Comparison of ENCODE assay signal across 16 cellular contexts in genomic region chr1:116033322-116033721, GRCh38. TPM values are rescaled to one million over a fixed set of nuclear protein-coding genes. Genes with fewer than 3 reads are reported as not detected.
DNase-seq lines count a peak whose midpoint lies in the region; ATAC-seq, FAIRE-seq and TF ChIP-seq lines count a peak whose summit lies in the region.
"Had no signal": no experiment of that assay in that cellular context is flagged by ENCODE, and none has a peak within 500 bp of the region (broad histone marks: within the 10 kb centered on the region; RNA-seq: fewer than 3 reads in every experiment).

No MANE protein-coding gene starts in this region.

- TF ChIP-seq CTCF in bronchial epithelial cell (IDR thresholded peaks at IDR 0.05; ENCODE audit: insufficient read depth, low read length, severe bottlenecking): no peak

- DNase-seq in Ammon's horn (ENCODE audit: low spot score) (peak; percentile 93), NCI-H1930 (lab: John Stamatoyannopoulos, UW) (peak; percentile 51 to 68), bronchial epithelial cell (ENCODE audit: low read depth) (peak; percentile 86), midbrain (lab: John Stamatoyannopoulos, UW) (peak; percentile 85), dermis blood vessel endothelial cell (no peak)
- DNase-seq in activated T-cell treated with anti-CD3 and anti-CD28 coated beads, Interleukin-2, amount 50 U/mL, for 1 hour: no peak
- DNase-seq: activated naive CD8-positive, alpha-beta T cell treated with anti-CD3 and anti-CD28 coated beads, Interleukin-2, amount 10 ng/mL, durations not matched to agents 7 days and 5 days; activated T-cell treated with anti-CD3 and anti-CD28 coated beads for 4 hours; esophagus squamous epithelium; NCI-H2029; Peyer's patch had no signal

- peaks cover 24% of the 10 kb centered on the region for H3K36me3 ChIP-seq in bronchial epithelial cell (ENCODE audit: control insufficient read depth, insufficient read depth, low read length)
- H3K36me3 ChIP-seq: Peyer's patch had no signal

- ATAC-seq in HG03039 (IDR thresholded peaks at IDR 0.05; ENCODE audit: unreplicated experiment) (no peak), GM21529 (IDR thresholded peaks at IDR 0.05; ENCODE audit: unreplicated experiment) (no peak)
- ATAC-seq: K562 had no signal

- FAIRE-seq in bronchial epithelial cell (lab: Jason Lieb, UNC): no peak
- FAIRE-seq: colon, K562 had no signal

- H3K4me3 ChIP-seq in bronchial epithelial cell (ENCODE audit: low read depth, low read length): no peak overlapping the region
- H3K4me3 ChIP-seq: esophagus squamous epithelium, K562, Peyer's patch had no signal

- H3K27me3 ChIP-seq in bronchial epithelial cell (ENCODE audit: control insufficient read depth, insufficient read depth, low read length): no peaks in the 10 kb centered on the region
- H3K27me3 ChIP-seq: esophagus squamous epithelium, Peyer's patch had no signal

RNA-seq across cellular contexts. Expression of gene SLC22A15, which starts 57.0 kb away (rescaled TPM):
- 20.1 and 22.6 TPM in 2 replicates for total RNA-seq in bronchial epithelial cell
- 0.17 TPM in 1 of 2 replicates, not detected in the other for total RNA-seq in dermis blood vessel endothelial cell
- total RNA-seq: lung microvascular endothelial cell had no signal

Comparison
In these comparisons a context has a peak if more than half of its experiments do, and no peak if none do; other contexts are left out.
1. DNase-seq: peak in Ammon's horn (single experiment), NCI-H1930 (2 of 2), bronchial epithelial cell (single experiment) and midbrain (single experiment); none in dermis blood vessel endothelial cell (single experiment) and activated T-cell treated with anti-CD3 and anti-CD28 coated beads, Interleukin-2, amount 50 U/mL, for 1 hour (single experiment).
2. RNA of gene SLC22A15, which starts 57.0 kb away (total RNA-seq): 20.1 to 22.6 TPM in bronchial epithelial cell; 0.17 TPM in dermis blood vessel endothelial cell; every median in the first group is over 10 times any median in the second.